In genomic region chr18:12645751-12646203, GRCh38 we compare ENCODE assay signal across 10 cellular contexts. TPM values are rescaled to one million over a fixed set of nuclear protein-coding genes. Genes with fewer than 3 reads are reported as not detected.
DNase-seq lines count a peak whose midpoint lies in the region; ATAC-seq and TF ChIP-seq lines count a peak whose summit lies in the region.
"Had no signal": no experiment of that assay in that cellular context is flagged by ENCODE, and none has a peak within 500 bp of the region (broad histone marks: within the 10 kb centered on the region; RNA-seq: fewer than 3 reads in every experiment).

No MANE protein-coding gene starts in this region.

- no peak overlapping the region for H4K8ac ChIP-seq in mesendoderm (ENCODE audit: low read depth, low read length)

- CTCF ChIA-PET in MCF 10A (lab: Yijun Ruan, JAX) = interaction anchor here (0.7 to 1.4 kb wide), 2 partner anchors 107 to 170 kb away, joined by 3 read pairs; no protein-coding TSS in a partner anchor

- no peak overlapping the region for H3K23ac ChIP-seq in mesendoderm (ENCODE audit: low read length)

- no peaks in the 10 kb centered on the region for H3K9me3 Mint-ChIP-seq in MCF 10A (ENCODE audit: unreplicated experiment)
- H3K9me3 Mint-ChIP-seq in activated naive CD4-positive, alpha-beta T cell treated with anti-CD3 and anti-CD28 coated beads, Interleukin-2, amount 50 U/mL, for 72 hours = no peaks in the 10 kb centered on the region

- H2BK5ac ChIP-seq in mesendoderm (ENCODE audit: low read length) = no peak overlapping the region

- no peaks in the 10 kb centered on the region for H3K9me3 ChIP-seq in breast epithelium

- no peak overlapping the region for H3K4me3 Mint-ChIP-seq in MCF 10A (ENCODE audit: unreplicated experiment)

- H3K4me2 ChIP-seq in mesendoderm (ENCODE audit: low read length) = no peak overlapping the region

- BruUV-seq in MCF 10A (replicated peaks; lab: Mats Ljungman, UMichigan) = no TSS peak

- H4K5ac ChIP-seq in mesendoderm (ENCODE audit: low read length) = no peak overlapping the region

- TF ChIP-seq CTCF in breast epithelium (IDR thresholded peaks at IDR 0.05) = no peak
- no peak for TF ChIP-seq CTCF in MCF 10A (IDR thresholded peaks at IDR 0.05; ENCODE audit: unreplicated experiment)

- intact Hi-C loops in breast epithelium (cut with DNase I; ENCODE audit: low total_unique reads) = no loop called here
- intact Hi-C loops in MCF 10A (cut with micrococcal nuclease) = no loop called here

- no peak overlapping the region for H2BK120ac ChIP-seq in mesendoderm (ENCODE audit: low read depth, low read length)

- TF ChIP-seq POLR2A in breast epithelium (IDR thresholded peaks at IDR 0.05) = no peak

- no peak overlapping the region for H2AK5ac ChIP-seq in mesendoderm (ENCODE audit: low read length)

- no peaks in the 10 kb centered on the region for H3K79me1 ChIP-seq in mesendoderm (ENCODE audit: low read length)

- H3K56ac ChIP-seq in mesendoderm (ENCODE audit: low read length) = peak overlapping the region; percentile 37

- DNase-seq in breast epithelium (ENCODE audit: low spot score in 2 of 2) (peak in 1 of 2 donors; percentile 53), MCF 10A (ENCODE audit: unreplicated experiment) (no peak), mesendoderm (no peak)
- no peak for DNase-seq in activated naive CD4-positive, alpha-beta T cell treated with anti-CD3 and anti-CD28 coated beads, Interleukin-2, amount 50 U/mL, for 72 hours (ENCODE audit: low spot score in 2 of 2)
- DNase-seq: islet precursor cell; stimulated activated CD4-positive, alpha-beta T cell treated with anti-CD3 and anti-CD28 coated beads, Interleukin-4, amount 100 ng/mL, for 24 hours had no signal

- no peaks in the 10 kb centered on the region for H3K27me3 Mint-ChIP-seq in MCF 10A (ENCODE audit: insufficient read depth, unreplicated experiment)

- no CpG with 5 or more reads among the region's 10 CpGs for WGBS in mesendoderm (ENCODE audit: extremely low coverage, insufficient coverage, low lambda C conversion rate)

- H3K4ac ChIP-seq in mesendoderm (ENCODE audit: low read depth, low read length) = no peak overlapping the region

- H3K27ac ChIP-seq in breast epithelium (peak overlapping the region; percentile 3 to 29), mesendoderm (ENCODE audit: low read depth, low read length) (no peak overlapping the region)

- peak; percentile 76 for ATAC-seq in esophagus mucosa
- ATAC-seq in activated naive CD4-positive, alpha-beta T cell treated with anti-CD3 and anti-CD28 coated beads, Interleukin-2, amount 50 U/mL, for 72 hours = no peak
- no peak for ATAC-seq in HG03108 (IDR thresholded peaks at IDR 0.05; ENCODE audit: unreplicated experiment)
- ATAC-seq in GM21515 (IDR thresholded peaks at IDR 0.05; ENCODE audit: unreplicated experiment) = no peak
- ATAC-seq in HG03442 (IDR thresholded peaks at IDR 0.05; ENCODE audit: unreplicated experiment) = no peak

- peaks cover 30% of the 10 kb centered on the region for H3K4me1 Mint-ChIP-seq in MCF 10A (ENCODE audit: insufficient read depth, unreplicated experiment)

- no peak overlapping the region for H3K27ac Mint-ChIP-seq in MCF 10A (ENCODE audit: low read depth, unreplicated experiment)
- H3K27ac Mint-ChIP-seq in activated naive CD4-positive, alpha-beta T cell treated with anti-CD3 and anti-CD28 coated beads, Interleukin-2, amount 50 U/mL, for 72 hours = no peak overlapping the region

- no peak overlapping the region for H3K9ac ChIP-seq in mesendoderm (ENCODE audit: low read length)

- peaks cover 7% of the 10 kb centered on the region for H3K36me3 Mint-ChIP-seq in MCF 10A (ENCODE audit: insufficient read depth, unreplicated experiment)
- no peaks in the 10 kb centered on the region for H3K36me3 Mint-ChIP-seq in activated naive CD4-positive, alpha-beta T cell treated with anti-CD3 and anti-CD28 coated beads, Interleukin-2, amount 50 U/mL, for 72 hours

- no peaks in the 10 kb centered on the region for H3K36me3 ChIP-seq in breast epithelium
- H3K36me3 ChIP-seq in mesendoderm (ENCODE audit: control insufficient read depth, insufficient read depth, low read length) = no peaks in the 10 kb centered on the region

- H2BK15ac ChIP-seq in mesendoderm (replicated peaks; ENCODE audit: low read depth) = no peak overlapping the region

- H3K4me1 ChIP-seq in breast epithelium (peaks cover 0 to 7% of the 10 kb centered on the region in 2 donors), mesendoderm (ENCODE audit: control insufficient read depth, low read depth, low read length) (peaks cover 3% of the 10 kb centered on the region)

- H3K4me3 ChIP-seq in breast epithelium (peak overlapping the region in 1 of 3 donors; percentile 18), mesendoderm (ENCODE audit: low read length) (no peak overlapping the region)

- POLR2A ChIA-PET in MCF 10A (lab: Yijun Ruan, JAX) = interaction anchor here (0.8 to 1.6 kb wide), 3 partner anchors 10 to 42 kb away, joined by 3 to 4 read pairs (median 4); no protein-coding TSS in a partner anchor

- H3K27me3 ChIP-seq in breast epithelium (no peaks in the 10 kb centered on the region), mesendoderm (ENCODE audit: insufficient read depth, low read length, poor library complexity) (no peaks in the 10 kb centered on the region)

- H3K18ac ChIP-seq in mesendoderm (ENCODE audit: low read length) = no peak overlapping the region

- H3K79me2 ChIP-seq in mesendoderm (ENCODE audit: control insufficient read depth, insufficient read depth, low read length) = peaks cover 1% of the 10 kb centered on the region

RNA-seq across cellular contexts. Expression of gene SPIRE1, which starts 12.1 kb away (rescaled TPM):
- total RNA-seq in breast epithelium = 10 to 100 TPM; 24.3 to 38.5 (median 25.9) TPM
- total RNA-seq in MCF 10A (2022) = 64.8 and 78.2 TPM in 2 replicates
- total RNA-seq in esophagus mucosa = 15.6 TPM
- polyA plus RNA-seq in mesendoderm (2013, experiment 1 of 2) = 10.2 TPM
- 9.7 TPM for polyA plus RNA-seq in mesendoderm (2013, experiment 2 of 2)
- total RNA-seq in activated naive CD4-positive, alpha-beta T cell treated with anti-CD3 and anti-CD28 coated beads, Interleukin-2, amount 50 U/mL, for 72 hours = 1 to 10 TPM; 1.9 to 2.3 TPM

RNA-seq across cellular contexts. Expression of gene CEP76, which starts 56.7 kb away (rescaled TPM):
- total RNA-seq in breast epithelium (10 to 100 TPM in 1 of 3 donors, 1 to 10 TPM in 2; 7.4 to 11.7 (median 9.5) TPM), MCF 10A (2022) (4.9 and 6.4 TPM in 2 replicates), esophagus mucosa (6.1 TPM)
- polyA plus RNA-seq in mesendoderm (2013, experiment 1 of 2) = 11.6 TPM
- polyA plus RNA-seq in mesendoderm (2013, experiment 2 of 2) = 11.7 TPM
- 10 to 100 TPM; 10.9 to 13.2 TPM for total RNA-seq in activated naive CD4-positive, alpha-beta T cell treated with anti-CD3 and anti-CD28 coated beads, Interleukin-2, amount 50 U/mL, for 72 hours

RNA-seq across cellular contexts. Expression of gene PSMG2, which starts 57.1 kb away (rescaled TPM):
- total RNA-seq in breast epithelium (100 to 1,000 TPM in 1 of 3 donors, 10 to 100 TPM in 2; 78.7 to 102 (median 83.4) TPM), MCF 10A (2022) (88.6 and 100 TPM in 2 replicates), esophagus mucosa (61.4 TPM)
- polyA plus RNA-seq in mesendoderm (2013, experiment 1 of 2) = 79.6 TPM
- polyA plus RNA-seq in mesendoderm (2013, experiment 2 of 2) = 77.1 TPM
- total RNA-seq in activated naive CD4-positive, alpha-beta T cell treated with anti-CD3 and anti-CD28 coated beads, Interleukin-2, amount 50 U/mL, for 72 hours = 100 to 1,000 TPM in 1 of 2 donors, 10 to 100 TPM in 1; 60.4 to 120 TPM
